ENCODE assay signal across 20 cellular contexts in the genomic region with DNA sequence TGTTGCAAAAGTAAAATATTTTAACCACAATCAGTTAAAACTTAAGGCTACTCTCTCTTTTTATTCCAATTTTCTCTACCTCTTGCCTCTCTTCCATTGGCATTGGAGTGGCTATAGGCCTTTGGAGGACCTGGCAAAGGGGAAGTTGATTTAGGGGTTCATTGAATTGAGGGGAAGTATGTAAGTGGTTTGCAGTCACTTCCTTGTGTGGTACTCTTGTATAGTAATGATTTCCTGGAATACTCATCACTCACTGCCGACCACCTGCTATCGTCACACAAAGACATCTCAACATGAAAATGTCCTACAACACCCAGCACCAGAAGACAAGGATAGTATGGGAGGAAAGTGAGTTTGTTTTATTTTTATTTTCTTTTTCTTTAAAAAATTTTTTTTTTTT. TPM values are rescaled to one million over a fixed set of nuclear protein-coding genes. Genes with fewer than 3 reads are reported as not detected.
DNase-seq lines count a peak whose midpoint lies in the region; ATAC-seq and TF ChIP-seq lines count a peak whose summit lies in the region.
"Had no signal": no experiment of that assay in that cellular context is flagged by ENCODE, and none has a peak within 500 bp of the region (broad histone marks: within the 10 kb centered on the region; RNA-seq: fewer than 3 reads in every experiment).

No MANE protein-coding gene starts in this region.

- H3K4me1 Mint-ChIP-seq in neural crest cell = peaks cover 32% of the 10 kb centered on the region
- H3K4me1 Mint-ChIP-seq: central memory CD8-positive, alpha-beta T cell had no signal

- no peak for TF ChIP-seq POLR2A in stomach (IDR thresholded peaks at IDR 0.05)

- ATAC-seq in GM21786 (IDR thresholded peaks at IDR 0.05; ENCODE audit: unreplicated experiment) = no peak
- ATAC-seq: CD8-positive, alpha-beta T cell; stimulated activated naive CD8-positive, alpha-beta T cell treated with anti-CD3 and anti-CD28 coated beads, Interleukin-15, amount 100 ng/mL, for 72 hours had no signal

- H3K4me3 Mint-ChIP-seq in neural crest cell = no peak overlapping the region
- H3K4me3 Mint-ChIP-seq: CD8-positive, alpha-beta T cell; central memory CD8-positive, alpha-beta T cell; H9 had no signal

- H3K27ac Mint-ChIP-seq in neural crest cell (ENCODE audit: unreplicated experiment) = peak overlapping the region; percentile 80
- H3K27ac Mint-ChIP-seq: CD8-positive, alpha-beta T cell; stimulated activated naive CD8-positive, alpha-beta T cell treated with anti-CD3 and anti-CD28 coated beads, Interleukin-15, amount 100 ng/mL, for 72 hours had no signal

- DNase-seq in Ammon's horn (ENCODE audit: low spot score) (peak; percentile 22), Kasumi-1 (lab: John Stamatoyannopoulos, UW) (peak; percentile 60 to 67), neural crest cell (ENCODE audit: low read depth, low spot score) (no peak), cerebellar nuclear complex (lab: John Stamatoyannopoulos, UW) (no peak), stomach (no peak)
- DNase-seq in stimulated activated CD4-positive, alpha-beta T cell treated with anti-CD3 and anti-CD28 coated beads, Interleukin-4, amount 100 ng/mL, for 4 hours = no peak
- DNase-seq: activated gamma-delta T cell treated with Interleukin-2 at 50 U/mL for 16 hours; CD8-positive, alpha-beta T cell; DMS53; H9; mammary epithelial cell; NCI-H774; pancreas; Peyer's patch; stimulated activated CD4-positive, alpha-beta T cell treated with anti-CD3 and anti-CD28 coated beads, Interleukin-2, amount 100 ng/mL, for 24 hours; stimulated activated naive CD8-positive, alpha-beta T cell treated with anti-CD3 and anti-CD28 coated beads, Interleukin-15, amount 100 ng/mL, for 72 hours; SW 1271 had no signal

- H3K27ac ChIP-seq in VCaP (peak overlapping the region; percentile 61), stomach (no peak overlapping the region)
- H3K27ac ChIP-seq: pancreas, Peyer's patch had no signal

- peaks cover 0 to 16% (median 15%) of the 10 kb centered on the region in 4 donors for H3K4me1 ChIP-seq in stomach
- H3K4me1 ChIP-seq: Peyer's patch had no signal

- intact Hi-C loops in stomach (cut with DNase I; ENCODE audit: low total_unique reads) = no loop called here

- TF ChIP-seq CTCF in VCaP (conservative IDR thresholded peaks at IDR 0.05) (no peak), neural crest cell (conservative IDR thresholded peaks at IDR 0.05) (no peak), stomach (IDR thresholded peaks at IDR 0.05) (no peak)

- no peaks in the 10 kb centered on the region for H3K27me3 ChIP-seq in stomach
- H3K27me3 ChIP-seq: pancreas, Peyer's patch had no signal

- no peaks in the 10 kb centered on the region for H3K36me3 ChIP-seq in stomach
- H3K36me3 ChIP-seq: pancreas, Peyer's patch had no signal

- WGBS in stomach, 5 donors = 78 to 93% (median 83%) methylated on average over 2 of the region's 2 CpGs

- H3K27me3 Mint-ChIP-seq in neural crest cell (ENCODE audit: low read depth) = no peaks in the 10 kb centered on the region

- H3K4me3 ChIP-seq in stomach = no peak overlapping the region
- H3K4me3 ChIP-seq: pancreas, Peyer's patch had no signal

- peaks cover 9% of the 10 kb centered on the region for H3K9me3 Mint-ChIP-seq in neural crest cell

- H3K9me3 ChIP-seq in stomach = peaks cover 0 to 12% (median 4%) of the 10 kb centered on the region in 4 donors
- H3K9me3 ChIP-seq: pancreas had no signal

- no peak for TF ChIP-seq EP300 in stomach (IDR thresholded peaks at IDR 0.05)

- H3K36me3 Mint-ChIP-seq in neural crest cell (ENCODE audit: low read depth) = peaks cover 4% of the 10 kb centered on the region

RNA-seq across cellular contexts. Expression of a gene that starts 45.7 kb away (rescaled TPM):
- total RNA-seq in neural crest cell = not detected in 2 replicates
- 100 to 1,000 TPM in 1 of 5 donors, 10 to 100 TPM in 4; 24.0 to 103 (median 73.6) TPM for total RNA-seq in stomach
- 10 to 100 TPM in 2 of 3 donors, 1 to 10 TPM in 1; 5.7 to 16.6 (median 13.9) TPM for polyA plus RNA-seq in stomach

Comparison
In these comparisons a context has a peak if more than half of its experiments do, and no peak if none do; other contexts are left out.
1. DNase-seq: peak in Ammon's horn (single experiment) and Kasumi-1 (2 of 2); none in neural crest cell (single experiment), cerebellar nuclear complex (0 of 2), stimulated activated CD4-positive, alpha-beta T cell treated with anti-CD3 and anti-CD28 coated beads, Interleukin-4, amount 100 ng/mL, for 4 hours (0 of 2) and stomach (single experiment).
2. RNA of a gene that starts 45.7 kb away (total RNA-seq): 24.0 to 103 TPM in stomach; not detected in neural crest cell; every median in the first group is over 10 times any median in the second.